ENCODE assay signal across 9 cellular contexts in genomic region chr11:93236741-93237675, GRCh38. TPM values are rescaled to one million over a fixed set of nuclear protein-coding genes. Genes with fewer than 3 reads are reported as not detected.
DNase-seq lines count a peak whose midpoint lies in the region; ATAC-seq and TF ChIP-seq lines count a peak whose summit lies in the region.
"Had no signal": no experiment of that assay in that cellular context is flagged by ENCODE, and none has a peak within 500 bp of the region (broad histone marks: within the 10 kb centered on the region; RNA-seq: fewer than 3 reads in every experiment).

No MANE protein-coding gene starts in this region.

- TF ChIP-seq CTCF in HEK293 (tag by site-specific recombination; IDR thresholded peaks at IDR 0.05) (peak; percentile 67), NB4 (IDR thresholded peaks at IDR 0.05; ENCODE audit: low read depth, low read length) (peak; percentile 48), adrenal gland (IDR thresholded peaks at IDR 0.05) (peak; percentile 13 to 73 (median 62))

- 34 to 41% (median 36%) methylated on average over 10 of the region's 10 CpGs for WGBS in adrenal gland, 4 donors

- H3K4me1 Mint-ChIP-seq in activated CD8-positive, alpha-beta memory T cell treated with anti-CD3 and anti-CD28 coated beads, Interleukin-2, amount 10 ng/mL, durations not matched to agents 7 days and 5 days, result no peaks in the 10 kb centered on the region

- no peaks in the 10 kb centered on the region for H3K27me3 ChIP-seq in adrenal gland

- no peaks in the 10 kb centered on the region for H3K36me3 Mint-ChIP-seq in activated CD8-positive, alpha-beta memory T cell treated with anti-CD3 and anti-CD28 coated beads, Interleukin-2, amount 10 ng/mL, durations not matched to agents 7 days and 5 days

- peak; percentile 48 for DNase-seq in activated CD8-positive, alpha-beta memory T cell treated with anti-CD3 and anti-CD28 coated beads, Interleukin-2, amount 10 ng/mL, durations not matched to agents 7 days and 5 days
- no peak for DNase-seq in activated CD8-positive, alpha-beta memory T cell treated with anti-CD3 and anti-CD28 coated beads for 24 hours
- DNase-seq in NB4 (ENCODE audit: low read depth), result peak; percentile 65
- peak; percentile 37 to 73 (median 56) for DNase-seq in adrenal gland
- peak; percentile 73 for DNase-seq in islet precursor cell
- DNase-seq in occipital lobe (lab: John Stamatoyannopoulos, UW), result no peak
- DNase-seq in stimulated activated CD4-positive, alpha-beta T cell treated with anti-CD3 and anti-CD28 coated beads, Interleukin-4, amount 100 ng/mL, for 4 hours, result no peak

- H3K27me3 Mint-ChIP-seq in activated CD8-positive, alpha-beta memory T cell treated with anti-CD3 and anti-CD28 coated beads, Interleukin-2, amount 10 ng/mL, durations not matched to agents 7 days and 5 days, result peaks cover 36% of the 10 kb centered on the region

- no peaks in the 10 kb centered on the region for H3K9me3 ChIP-seq in HEK293 (ENCODE audit: control insufficient read depth, insufficient read depth, low read depth, low read length)
- H3K9me3 ChIP-seq in adrenal gland (replicated peaks in 1 of 3), result no peaks in the 10 kb centered on the region

- POLR2A ChIA-PET in HEK293 (lab: Yijun Ruan, JAX), result interaction anchor here (1.0 kb wide), 1 partner anchor 416 kb away, joined by 3 read pairs; no protein-coding TSS in a partner anchor

- CTCF ChIA-PET in activated CD8-positive, alpha-beta memory T cell treated with anti-CD3 and anti-CD28 coated beads, Interleukin-2, amount 10 ng/mL, durations not matched to agents 7 days and 5 days (lab: Charles Lee), result interaction anchor here (1.8 to 3.2 kb wide), 2 partner anchors 12 to 416 kb away, joined by 4 to 22 read pairs; no protein-coding TSS in a partner anchor
- CTCF ChIA-PET in HEK293 (lab: Yijun Ruan, JAX), result interaction anchor here (0.6 to 5.4 kb wide), 20 partner anchors 10 to 416 kb away, joined by 3 to 74 read pairs (median 4); partner anchors contain the start of gene SMCO4

- no peaks in the 10 kb centered on the region for H3K4me1 ChIP-seq in HEK293 (ENCODE audit: control insufficient read depth, insufficient read depth, low read length)
- peaks cover 4 to 12% of the 10 kb centered on the region in 2 donors for H3K4me1 ChIP-seq in adrenal gland (replicated peaks in 1 of 2)

- no peaks in the 10 kb centered on the region for H3K36me3 ChIP-seq in HEK293 (ENCODE audit: control insufficient read depth in 2 of 2, insufficient read depth in 1 of 2, low read length in 2 of 2)
- no peaks in the 10 kb centered on the region for H3K36me3 ChIP-seq in adrenal gland (replicated peaks in 1 of 2)

- H3K4me3 Mint-ChIP-seq in activated CD8-positive, alpha-beta memory T cell treated with anti-CD3 and anti-CD28 coated beads, Interleukin-2, amount 10 ng/mL, durations not matched to agents 7 days and 5 days, result no peak overlapping the region
- H3K4me3 Mint-ChIP-seq: dendritic cell treated with granulocyte-macrophage colony-stimulating factor and Interleukin-4, amounts not matched to agents 40 ng/mL and 50 ng/mL, for 4 days had no signal

- H3K9me3 Mint-ChIP-seq in activated CD8-positive, alpha-beta memory T cell treated with anti-CD3 and anti-CD28 coated beads, Interleukin-2, amount 10 ng/mL, durations not matched to agents 7 days and 5 days (ENCODE audit: low read depth), result no peaks in the 10 kb centered on the region
- H3K9me3 Mint-ChIP-seq: dendritic cell treated with granulocyte-macrophage colony-stimulating factor and Interleukin-4, amounts not matched to agents 40 ng/mL and 50 ng/mL, for 4 days had no signal

- H3K27ac ChIP-seq in HEK293 (ENCODE audit: extremely low read depth, low read depth, low read length) (no peak overlapping the region), adrenal gland (no peak overlapping the region)

- ATAC-seq in activated CD8-positive, alpha-beta memory T cell treated with anti-CD3 and anti-CD28 coated beads, Interleukin-2, amount 10 ng/mL, durations not matched to agents 7 days and 5 days, result peak; percentile 45

- no peak overlapping the region for H3K27ac Mint-ChIP-seq in activated CD8-positive, alpha-beta memory T cell treated with anti-CD3 and anti-CD28 coated beads, Interleukin-2, amount 10 ng/mL, durations not matched to agents 7 days and 5 days
- H3K27ac Mint-ChIP-seq: dendritic cell treated with granulocyte-macrophage colony-stimulating factor and Interleukin-4, amounts not matched to agents 40 ng/mL and 50 ng/mL, for 4 days had no signal

- H3K4me3 ChIP-seq in HEK293 (ENCODE audit: low read depth, low read length) (no peak overlapping the region), NB4 (ENCODE audit: low read depth, low read length) (no peak overlapping the region), adrenal gland (no peak overlapping the region)

- TF ChIP-seq POLR2A in NB4 (IDR thresholded peaks at IDR 0.05; ENCODE audit: extremely low read depth, insufficient read length) (no peak), adrenal gland (IDR thresholded peaks at IDR 0.05) (no peak)

- intact Hi-C loops in adrenal gland (cut with DNase I), result loop anchor here (5.0 kb wide), 2 partner anchors 305 to 415 kb away; partner anchors contain the start of gene SMCO4 (in 2 of the 2)

TF ChIP-seq in HEK293, 187 proteins besides CTCF, POLR2A, EP300 and RAD21:
- TF ChIP-seq IKZF3 (tag by site-specific recombination; IDR thresholded peaks at IDR 0.05) (no peak), TRIM28 (IDR thresholded peaks at IDR 0.05; ENCODE audit: borderline replicate concordance, low read length) (0 out of 2 replicates have a peak, but pooled peaks have one; percentile 45), KLF16 (tag by site-specific recombination; IDR thresholded peaks at IDR 0.05) (no peak), ZBTB17 (tag by site-specific recombination; IDR thresholded peaks at IDR 0.05) (no peak), ZNF449 (tag by site-specific recombination; IDR thresholded peaks at IDR 0.05) (no peak), BCL6B (tag by site-specific recombination; IDR thresholded peaks at IDR 0.05) (no peak), ZNF549 (tag by site-specific recombination; IDR thresholded peaks at IDR 0.05) (no peak), ZNF670 (tag by site-specific recombination; IDR thresholded peaks at IDR 0.05; ENCODE audit: low read depth) (no peak), ZNF677 (tag by site-specific recombination; IDR thresholded peaks at IDR 0.05) (no peak), MZF1 (tag by site-specific recombination; IDR thresholded peaks at IDR 0.05; ENCODE audit: borderline replicate concordance) (peak; percentile 80; the same call in 1 of the 2 replicates), KLF8 (tag by site-specific recombination; IDR thresholded peaks at IDR 0.05) (no peak), ZBTB1 (tag by site-specific recombination; IDR thresholded peaks at IDR 0.05) (no peak), ZNF211 (tag by site-specific recombination; IDR thresholded peaks at IDR 0.05; ENCODE audit: low read depth) (no peak), ZNF654 (tag by site-specific recombination; IDR thresholded peaks at IDR 0.05; ENCODE audit: low read depth) (peak; percentile 52), ZNF488 (tag by site-specific recombination; IDR thresholded peaks at IDR 0.05) (no peak)

RNA-seq across cellular contexts. Expression of gene SLC36A4, which starts 39.2 kb away (rescaled TPM):
- total RNA-seq in activated CD8-positive, alpha-beta memory T cell treated with anti-CD3 and anti-CD28 coated beads, Interleukin-2, amount 10 ng/mL, durations not matched to agents 7 days and 5 days, result 10 to 100 TPM in 1 of 2 experiments, 1 to 10 TPM in 1; 6.7 to 10.8 TPM
- total RNA-seq in adrenal gland (10 to 100 TPM in 6 of 8 donors, 1 to 10 TPM in 2; 5.0 to 20.6 (median 12.0) TPM), occipital lobe (38.1 TPM)
- polyA plus RNA-seq in adrenal gland, result 10 to 100 TPM in 1 of 3 donors, 1 to 10 TPM in 2; 4.6 to 24.0 (median 5.9) TPM

Comparison
In these comparisons a context has a peak if more than half of its experiments do, and no peak if none do; other contexts are left out.
1. DNase-seq: peak in activated CD8-positive, alpha-beta memory T cell treated with anti-CD3 and anti-CD28 coated beads, Interleukin-2, amount 10 ng/mL, durations not matched to agents 7 days and 5 days (single experiment), NB4 (single experiment), adrenal gland (7 of 7) and islet precursor cell (single experiment); none in activated CD8-positive, alpha-beta memory T cell treated with anti-CD3 and anti-CD28 coated beads for 24 hours (single experiment), occipital lobe (single experiment) and stimulated activated CD4-positive, alpha-beta T cell treated with anti-CD3 and anti-CD28 coated beads, Interleukin-4, amount 100 ng/mL, for 4 hours (0 of 2).
2. Peak in every context shown above with its lines, with median percentiles within 50 percentile points of each other: CTCF ChIP-seq.